ENCODE assay signal across 8 cellular contexts in the genomic region with DNA sequence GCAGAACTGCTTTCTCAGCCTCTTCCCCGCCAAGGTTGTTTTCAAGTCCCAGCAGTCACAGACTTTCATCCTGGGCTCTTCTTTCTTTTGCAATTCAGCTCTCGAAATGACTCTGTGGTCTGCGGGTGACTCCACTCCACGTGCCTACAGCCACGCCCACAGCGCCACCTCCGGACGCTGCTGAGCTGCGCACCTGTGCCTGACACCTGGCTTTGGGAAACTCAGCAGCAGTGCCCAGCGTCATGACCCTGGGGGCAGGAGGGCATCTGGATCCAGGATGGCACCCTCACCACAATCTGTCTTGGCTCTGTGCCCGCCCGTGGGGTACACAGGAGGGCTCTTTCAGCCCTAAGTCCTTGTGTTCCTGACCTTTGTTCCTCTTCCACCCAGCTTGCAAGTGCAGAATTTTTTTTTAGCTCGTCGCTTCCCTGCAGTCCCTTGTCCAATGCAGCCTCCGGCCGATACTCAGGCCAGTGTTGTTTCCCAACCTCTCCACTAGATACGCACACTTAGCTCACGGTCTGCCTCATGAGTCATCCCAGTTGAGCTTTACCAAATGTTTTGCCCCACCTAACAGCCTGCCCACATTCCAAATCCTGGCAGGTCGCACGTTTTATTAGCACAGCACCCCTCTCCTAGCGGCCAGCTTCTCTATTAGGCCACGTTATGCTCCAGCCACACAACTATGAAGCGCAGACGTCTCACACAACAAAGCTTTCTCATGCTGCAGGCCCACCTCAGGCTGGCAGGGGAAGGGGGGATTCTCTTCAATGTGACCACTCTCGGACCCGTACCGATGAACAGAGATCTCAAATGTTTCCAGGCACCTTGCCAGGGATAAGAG. TPM values are rescaled to one million over a fixed set of nuclear protein-coding genes. Genes with fewer than 3 reads are reported as not detected.
DNase-seq lines count a peak whose midpoint lies in the region; ATAC-seq, FAIRE-seq and TF ChIP-seq lines count a peak whose summit lies in the region.

No MANE protein-coding gene starts in this region.

- FAIRE-seq in A549 (lab: Jason Lieb, UNC) (no peak), small intestine (lab: Jason Lieb, UNC) (no peak)

- no peak for TF ChIP-seq EP300 in A549 (IDR thresholded peaks at IDR 0.05)

- H3K9me3 ChIP-seq in A549 (no peaks in the 10 kb centered on the region), small intestine (ENCODE audit: control insufficient read depth, low read depth) (no peaks in the 10 kb centered on the region)

- CTCF ChIA-PET in A549 (lab: Yijun Ruan, JAX): interaction anchor here (0.6 to 7.3 kb wide), 8 partner anchors 8 to 260 kb away, joined by 3 to 76 read pairs (median 4); a partner anchor contains a TSS

- ATAC-seq in A549: peak; percentile 88 to 90
- no peak for ATAC-seq in HG02840 (IDR thresholded peaks at IDR 0.05; ENCODE audit: low FRiP score, unreplicated experiment)

- peaks cover 5 to 12% of the 10 kb centered on the region in 2 donors for H3K36me3 ChIP-seq in small intestine (ENCODE audit: control insufficient read depth in 2 of 2, insufficient read depth in 2 of 2, low read length in 2 of 2)

- DNase-seq in A549 (ENCODE audit: low read depth in 1 of 2, low spot score in 1 of 2) (peak in 1 of 2 experiments; percentile 82), GM20000 (ENCODE audit: low spot score) (peak; percentile 74), NOMO-1 treated with DMSO at 0.1 percent for 48 hours (lab: John Stamatoyannopoulos, UW; ENCODE audit: unreplicated experiment) (peak; percentile 90), fibroblast of villous mesenchyme (ENCODE audit: low read depth) (peak; percentile 95), small intestine (peak; percentile 80), NCI-H2081 treated with DMSO at 0.1 percent for 48 hours (lab: John Stamatoyannopoulos, UW) (no peak)
- peak; percentile 77 to 84 for DNase-seq in activated T-cell treated with anti-CD3 and anti-CD28 coated beads, Interleukin-2, amount 50 U/mL, for 48 hours

- no peaks in the 10 kb centered on the region for H3K27me3 ChIP-seq in small intestine (ENCODE audit: control insufficient read depth in 2 of 2, insufficient read depth in 2 of 2, low read length in 2 of 2)

- no peak for TF ChIP-seq RAD21 in A549 (conservative IDR thresholded peaks at IDR 0.05 in 1 of 2, IDR thresholded peaks at IDR 0.05 in 1 of 2)

- TF ChIP-seq CTCF in A549 (IDR thresholded peaks at IDR 0.05) (no peak; the same call in 2 of the 3 replicates), GM20000 (IDR thresholded peaks at IDR 0.05; ENCODE audit: extremely low read depth, missing control alignments) (peak; percentile 69), fibroblast of villous mesenchyme (IDR thresholded peaks at IDR 0.05; ENCODE audit: insufficient read depth, low read depth, low read length) (peak; percentile 19)

- WGBS in A549 (ENCODE audit: missing lambda C conversion rate): 24% methylated on average over 26 of the region's 27 CpGs
- 22 to 43% (median 29%) methylated on average over 26 to 27 of the region's 27 CpGs for WGBS in small intestine, 3 donors

- H3K4me1 ChIP-seq in A549 (peaks cover 31% of the 10 kb centered on the region), small intestine (ENCODE audit: control insufficient read depth in 2 of 2, insufficient read depth in 1 of 2, low read depth in 1 of 2, low read length in 1 of 2) (peaks cover 7 to 8% of the 10 kb centered on the region in 2 donors)

- peak overlapping the region; percentile 70 for H3K4me2 ChIP-seq in A549

- 0 out of 3 replicates have a peak overlapping the region, but pooled peaks have one; percentile 2 for H3K4me3 ChIP-seq in A549
- H3K4me3 ChIP-seq in fibroblast of villous mesenchyme (ENCODE audit: low read depth, low read length): no peak overlapping the region
- no peak overlapping the region for H3K4me3 ChIP-seq in small intestine (ENCODE audit: low read depth in 1 of 2, low read length in 2 of 2)

- POLR2A ChIA-PET in A549 (lab: Yijun Ruan, JAX): interaction anchor here (1.7 to 2.0 kb wide), 3 partner anchors 11 to 19 kb away, joined by 9 to 21 read pairs (median 16); a partner anchor contains a TSS

- H3K27ac ChIP-seq in A549: peak overlapping the region; percentile 29 to 81
- peak overlapping the region; percentile 66 to 72 for H3K27ac ChIP-seq in small intestine (ENCODE audit: low read depth in 1 of 2, low read length in 1 of 2)

- no peak for TF ChIP-seq POLR2A in A549 (IDR thresholded peaks at IDR 0.05; ENCODE audit: low read length)

TF ChIP-seq in A549, 52 proteins besides CTCF, POLR2A, EP300 and RAD21:
- TF ChIP-seq, protein P1, sequence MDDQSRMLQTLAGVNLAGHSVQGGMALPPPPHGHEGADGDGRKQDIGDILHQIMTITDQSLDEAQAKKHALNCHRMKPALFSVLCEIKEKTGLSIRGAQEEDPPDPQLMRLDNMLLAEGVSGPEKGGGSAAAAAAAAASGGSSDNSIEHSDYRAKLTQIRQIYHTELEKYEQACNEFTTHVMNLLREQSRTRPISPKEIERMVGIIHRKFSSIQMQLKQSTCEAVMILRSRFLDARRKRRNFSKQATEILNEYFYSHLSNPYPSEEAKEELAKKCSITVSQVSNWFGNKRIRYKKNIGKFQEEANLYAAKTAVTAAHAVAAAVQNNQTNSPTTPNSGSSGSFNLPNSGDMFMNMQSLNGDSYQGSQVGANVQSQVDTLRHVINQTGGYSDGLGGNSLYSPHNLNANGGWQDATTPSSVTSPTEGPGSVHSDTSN (IDR thresholded peaks at IDR 0.05): peak; percentile 12; the same call in 1 of the 2 replicates
- TF ChIP-seq FOSL2 (IDR thresholded peaks at IDR 0.05) (no peak), FOSL2 (CRISPR knock-in tag; IDR thresholded peaks at IDR 0.05) (peak; percentile 86), MYC (IDR thresholded peaks at IDR 0.05; ENCODE audit: borderline replicate concordance, low read length) (peak; percentile 75; the same call in 1 of the 2 replicates), BHLHE40 (IDR thresholded peaks at IDR 0.05; ENCODE audit: low read depth, low read length) (peak; percentile 82), GATA3 (IDR thresholded peaks at IDR 0.05; ENCODE audit: borderline replicate concordance) (0 out of 2 replicates have a peak, but pooled peaks have one; percentile 7), SMC3 (IDR thresholded peaks at IDR 0.05) (no peak), CEBPB (IDR thresholded peaks at IDR 0.05) (peak; percentile 12 to 60; a peak in 2 of 4 replicates), NR3C1 (IDR thresholded peaks at IDR 0.05) (no peak)
- TF ChIP-seq, protein P2, sequence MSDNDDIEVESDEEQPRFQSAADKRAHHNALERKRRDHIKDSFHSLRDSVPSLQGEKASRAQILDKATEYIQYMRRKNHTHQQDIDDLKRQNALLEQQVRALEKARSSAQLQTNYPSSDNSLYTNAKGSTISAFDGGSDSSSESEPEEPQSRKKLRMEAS (IDR thresholded peaks at IDR 0.05): peak; percentile 71

RNA-seq across cellular contexts. Expression of a gene that starts 6.5 kb away (rescaled TPM):
- polyA plus RNA-seq in A549 (2011; rRNA removed) (8.4 and 9.5 TPM in 2 replicates), A549 (2017; fragmentation: RNase III; extraction: RNeasy Plus Mini Kit Qiagen cat#74134 plus additional on column Dnase treatment) (15.8 to 17.7 TPM (median 15.9 TPM) in 3 replicates), small intestine (10 to 100 TPM; 19.7 to 33.8 (median 32.9) TPM)
- polyA plus RNA-seq in A549 (2012; cell fraction: cytosol; rRNA removed): 29.9 and 35.6 TPM in 2 replicates
- polyA plus RNA-seq in A549 (2012; cell fraction: nucleus; rRNA removed): 89.6 and 119 TPM in 2 replicates
- polyA minus RNA-seq in A549 (2011; rRNA and poly(A)+ RNA removed): 7.1 and 8.4 TPM in 2 replicates
- total RNA-seq in fibroblast of villous mesenchyme: 20.3 and 22.5 TPM in 2 replicates

RNA-seq across cellular contexts. Expression of a gene that starts 11.7 kb away (rescaled TPM):
- polyA plus RNA-seq in A549 (2011; rRNA removed) (9.2 and 20.0 TPM in 2 replicates), A549 (2017; fragmentation: RNase III; extraction: RNeasy Plus Mini Kit Qiagen cat#74134 plus additional on column Dnase treatment) (23.7 to 26.4 TPM (median 26.3 TPM) in 3 replicates), small intestine (100 to 1,000 TPM; 100 to 149 (median 131) TPM)
- 20.3 and 33.9 TPM in 2 replicates for polyA plus RNA-seq in A549 (2012; cell fraction: cytosol; rRNA removed)
- polyA plus RNA-seq in A549 (2012; cell fraction: nucleus; rRNA removed): 87.4 and 124 TPM in 2 replicates
- 24.9 and 34.2 TPM in 2 replicates for polyA minus RNA-seq in A549 (2011; rRNA and poly(A)+ RNA removed)
- 9.5 and 15.5 TPM in 2 replicates for total RNA-seq in fibroblast of villous mesenchyme

RNA-seq across cellular contexts. Expression of a gene that starts 19.8 kb away (rescaled TPM):
- 11.8 and 14.3 TPM in 2 replicates for polyA plus RNA-seq in A549 (2011; rRNA removed)
- 6.8 and 8.6 TPM in 2 replicates for polyA plus RNA-seq in A549 (2012; cell fraction: cytosol; rRNA removed)
- 7.9 and 8.2 TPM in 2 replicates for polyA plus RNA-seq in A549 (2012; cell fraction: nucleus; rRNA removed)
- polyA plus RNA-seq in A549 (2017; fragmentation: RNase III; extraction: RNeasy Plus Mini Kit Qiagen cat#74134 plus additional on column Dnase treatment): 5.2 to 5.8 TPM (median 5.6 TPM) in 3 replicates
- polyA minus RNA-seq in A549 (2011; rRNA and poly(A)+ RNA removed): 5.4 and 6.1 TPM in 2 replicates
- 3.5 and 4.5 TPM in 2 replicates for total RNA-seq in fibroblast of villous mesenchyme
- polyA plus RNA-seq in small intestine: 1 to 10 TPM; 1.8 to 7.0 (median 3.1) TPM

RNA-seq across cellular contexts. Expression of a gene that starts 22.2 kb away (rescaled TPM):
- polyA plus RNA-seq in A549 (2011; rRNA removed): 16.5 and 18.9 TPM in 2 replicates
- polyA plus RNA-seq in A549 (2012; cell fraction: cytosol; rRNA removed): 19.6 and 22.0 TPM in 2 replicates
- 52.7 and 56.8 TPM in 2 replicates for polyA plus RNA-seq in A549 (2012; cell fraction: nucleus; rRNA removed)
- polyA plus RNA-seq in A549 (2017; fragmentation: RNase III; extraction: RNeasy Plus Mini Kit Qiagen cat#74134 plus additional on column Dnase treatment): 10.6 to 13.4 TPM (median 12.0 TPM) in 3 replicates
- polyA minus RNA-seq in A549 (2011; rRNA and poly(A)+ RNA removed): 42.4 and 55.2 TPM in 2 replicates
- total RNA-seq in fibroblast of villous mesenchyme: 5.2 and 5.8 TPM in 2 replicates
- polyA plus RNA-seq in small intestine: 1 to 10 TPM; 3.4 to 5.9 (median 5.9) TPM

RNA-seq across cellular contexts. Expression of a gene that starts 45.3 kb away (rescaled TPM):
- polyA plus RNA-seq in A549 (2011; rRNA removed) (0.65 and 1.3 TPM in 2 replicates), A549 (2017; fragmentation: RNase III; extraction: RNeasy Plus Mini Kit Qiagen cat#74134 plus additional on column Dnase treatment) (0.79 to 1.0 TPM (median 0.90 TPM) in 3 replicates), small intestine (100 to 1,000 TPM in 2 of 3 donors, 10 to 100 TPM in 1; 75.5 to 367 (median 327) TPM)
- 1.2 and 1.6 TPM in 2 replicates for polyA plus RNA-seq in A549 (2012; cell fraction: cytosol; rRNA removed)
- polyA plus RNA-seq in A549 (2012; cell fraction: nucleus; rRNA removed): 9.5 and 11.4 TPM in 2 replicates
- 0.70 and 1.1 TPM in 2 replicates for polyA minus RNA-seq in A549 (2011; rRNA and poly(A)+ RNA removed)
- total RNA-seq in fibroblast of villous mesenchyme: 0.32 and 0.43 TPM in 2 replicates
